Comparison of ENCODE assay signal across 11 cellular contexts in genomic region chr5:171606414-171607024, GRCh38.
DNase-seq lines count a peak whose midpoint lies in the region; ATAC-seq and TF ChIP-seq lines count a peak whose summit lies in the region.
"Had no signal": no experiment of that assay in that cellular context is flagged by ENCODE, and none has a peak within 500 bp of the region (broad histone marks: within the 10 kb centered on the region; RNA-seq: fewer than 3 reads in every experiment).

No MANE protein-coding gene starts in this region.

- H3K4me3 ChIP-seq in AG04449 (ENCODE audit: low read depth, low read length) (no peak overlapping the region), GM12865 (ENCODE audit: low read depth, low read length) (no peak overlapping the region), fibroblast of mammary gland (ENCODE audit: control insufficient read depth, low read depth, low read length) (no peak overlapping the region)

- CTCF ChIA-PET in AG04449 (lab: Yijun Ruan, JAX): interaction anchor here (0.7 to 1.1 kb wide), 7 partner anchors 13 to 301 kb away, joined by 3 to 5 read pairs (median 3); partner anchors contain the start of gene FGF18

- no peak for ATAC-seq in GM19351 (IDR thresholded peaks at IDR 0.05; ENCODE audit: unreplicated experiment)
- ATAC-seq in HG02642 (IDR thresholded peaks at IDR 0.05; ENCODE audit: poor library complexity, unreplicated experiment): no peak

- DNase-seq in AG04449 (ENCODE audit: low read depth, low spot score): no peak
- peak; percentile 43 for DNase-seq in GM12865 (ENCODE audit: low read depth)
- peak; percentile 11 for DNase-seq in OCI-M1 (lab: John Stamatoyannopoulos, UW)
- peak; percentile 38 for DNase-seq in fibroblast of mammary gland (ENCODE audit: low read depth)
- DNase-seq in GM19238 (ENCODE audit: insufficient read length, low spot score): no peak
- DNase-seq in hypothalamus (lab: John Stamatoyannopoulos, UW): no peak
- DNase-seq: activated naive CD8-positive, alpha-beta T cell treated with anti-CD3 and anti-CD28 coated beads, Interleukin-2, amount 10 ng/mL, durations not matched to agents 7 days and 5 days; NCI-H1105; stimulated activated naive CD4-positive, alpha-beta T cell treated with Interleukin-2 at 50 U/mL for 16 hours had no signal

- TF ChIP-seq CTCF in AG04449 (IDR thresholded peaks at IDR 0.05; ENCODE audit: insufficient read depth, low read length, missing control alignments) (peak; percentile 19), GM12865 (IDR thresholded peaks at IDR 0.05; ENCODE audit: insufficient read depth, low read depth, low read length, missing control alignments) (peak; percentile 63), fibroblast of mammary gland (conservative IDR thresholded peaks at IDR 0.05; ENCODE audit: control insufficient read depth, insufficient read depth, low read depth, low read length) (peak; percentile 63)

- POLR2A ChIA-PET in AG04449 (lab: Yijun Ruan, JAX): no interaction called here

Comparison
In these comparisons a context has a peak if more than half of its experiments do, and no peak if none do; other contexts are left out.
1. DNase-seq: peak in GM12865 (single experiment), OCI-M1 (single experiment) and fibroblast of mammary gland (single experiment); none in AG04449 (single experiment), GM19238 (single experiment) and hypothalamus (0 of 51).
2. Peak in every context shown above with its lines, with median percentiles within 50 percentile points of each other: CTCF ChIP-seq.